8 cellular contexts compared by ENCODE assay signal in the genomic region with DNA sequence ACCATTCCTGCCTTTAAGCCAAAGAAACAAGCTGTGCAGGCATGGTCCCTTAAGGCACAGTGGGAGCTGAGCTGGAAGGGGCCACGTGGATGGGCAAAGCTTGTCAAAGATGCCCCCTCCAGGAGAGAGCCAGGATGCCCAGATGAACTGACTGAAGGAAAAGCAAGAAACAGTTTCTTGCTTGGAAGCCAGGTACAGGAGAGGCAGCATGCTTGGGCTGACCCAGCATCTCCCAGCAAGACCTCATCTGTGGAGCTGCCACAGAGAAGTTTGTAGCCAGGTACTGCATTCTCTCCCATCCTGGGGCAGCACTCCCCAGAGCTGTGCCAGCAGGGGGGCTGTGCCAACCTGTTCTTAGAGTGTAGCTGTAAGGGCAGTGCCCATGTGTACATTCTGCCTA. TPM values are rescaled to one million over a fixed set of nuclear protein-coding genes. Genes with fewer than 3 reads are reported as not detected.
DNase-seq lines count a peak whose midpoint lies in the region; ATAC-seq and TF ChIP-seq lines count a peak whose summit lies in the region.

No MANE protein-coding gene starts in this region.

- no peak overlapping the region for H4K8ac ChIP-seq in mesenchymal stem cell (ENCODE audit: low read length)

- peak overlapping the region; percentile 81 for H3K4me2 ChIP-seq in mesenchymal stem cell (ENCODE audit: low read length, poor library complexity, severe bottlenecking)

- 77% methylated on average over 1 of the region's 1 CpG for WGBS in mesenchymal stem cell
- WGBS in transverse colon (ENCODE audit: low coverage in 1 of 2), 2 donors = 45% methylated on average over 1 of the region's 1 CpG; no CpG with 5 or more reads in 1 of the 2 donors

- H3K4me3 ChIP-seq in mesenchymal stem cell (ENCODE audit: insufficient read depth in 1 of 2, low read depth in 1 of 2, low read length in 2 of 2) = peak overlapping the region in 1 of 2 experiments; percentile 95
- H3K4me3 ChIP-seq in transverse colon = peak overlapping the region in 1 of 4 donors; percentile 60

- peak overlapping the region in 1 of 2 experiments; percentile 34 for H3K23ac ChIP-seq in mesenchymal stem cell (ENCODE audit: low read length in 2 of 2)

- no peak for ATAC-seq in activated T-cell treated with anti-CD3 and anti-CD28 coated beads, Interleukin-2, amount 50 U/mL, for 72 hours (replicated peaks in 1 of 2)
- no peak for ATAC-seq in GM21825 (IDR thresholded peaks at IDR 0.05; ENCODE audit: unreplicated experiment)

- no peak overlapping the region for H2BK5ac ChIP-seq in mesenchymal stem cell (ENCODE audit: low read depth, low read length, poor library complexity, severe bottlenecking)

- peak overlapping the region; percentile 98 for H3K9ac ChIP-seq in mesenchymal stem cell (ENCODE audit: low read length)

- H3K79me1 ChIP-seq in mesenchymal stem cell (replicated peaks; ENCODE audit: low read length, poor library complexity, severe bottlenecking) = peaks cover 12% of the 10 kb centered on the region

- peaks cover 46% of the 10 kb centered on the region for H3K4me1 Mint-ChIP-seq in activated T-cell treated with anti-CD3 and anti-CD28 coated beads, Interleukin-2, amount 50 U/mL, for 72 hours (ENCODE audit: low read depth)

- TF ChIP-seq CTCF in transverse colon (IDR thresholded peaks at IDR 0.05) = no peak

- peak overlapping the region; percentile 97 for H3K27ac Mint-ChIP-seq in activated T-cell treated with anti-CD3 and anti-CD28 coated beads, Interleukin-2, amount 50 U/mL, for 72 hours

- TF ChIP-seq EP300 in transverse colon (IDR thresholded peaks at IDR 0.05; ENCODE audit: low read depth) = no peak

- H3K18ac ChIP-seq in mesenchymal stem cell (ENCODE audit: low read depth in 1 of 2, low read length in 2 of 2) = peak overlapping the region in 1 of 2 experiments; percentile 55

- no peak for DNase-seq in activated T-cell treated with anti-CD3 and anti-CD28 coated beads, Interleukin-2, amount 50 U/mL, for 72 hours
- no peak for DNase-seq in activated T-cell treated with anti-CD3 and anti-CD28 coated beads, Interleukin-2, amount 50 U/mL, for 1 hour
- peak; percentile 31 for DNase-seq in astrocyte of the hippocampus (ENCODE audit: low read depth, low spot score)
- no peak for DNase-seq in mesenchymal stem cell
- no peak for DNase-seq in transverse colon
- DNase-seq in stimulated activated naive CD4-positive, alpha-beta T cell (lab: John Stamatoyannopoulos, UW) = no peak
- no peak for DNase-seq in GDM1 (lab: John Stamatoyannopoulos, UW)

- peaks cover 7 to 9% of the 10 kb centered on the region in 2 donors for H3K36me3 Mint-ChIP-seq in activated T-cell treated with anti-CD3 and anti-CD28 coated beads, Interleukin-2, amount 50 U/mL, for 72 hours (ENCODE audit: insufficient read depth in 2 of 2)

- peak overlapping the region; percentile 99 for H3K27ac ChIP-seq in mesenchymal stem cell (ENCODE audit: low read length, poor library complexity, severe bottlenecking)
- H3K27ac ChIP-seq in transverse colon = peak overlapping the region; percentile 96 to 100 (median 100)

- peak overlapping the region; percentile 17 to 80 for H3K4ac ChIP-seq in mesenchymal stem cell (ENCODE audit: low read depth in 1 of 2, low read length in 2 of 2)

- H3K4me3 Mint-ChIP-seq in activated T-cell treated with anti-CD3 and anti-CD28 coated beads, Interleukin-2, amount 50 U/mL, for 72 hours = peak overlapping the region; percentile 92

- in situ Hi-C loops in transverse colon (cut with MboI; ENCODE audit: low pct_ligation_motif_present in 1 of 4, low pct_unique_long_range_greater_than_20kb in 1 of 4, low sequenced_read_pairs in 3 of 4) = no loop called here

- no peaks in the 10 kb centered on the region for H3K27me3 Mint-ChIP-seq in activated T-cell treated with anti-CD3 and anti-CD28 coated beads, Interleukin-2, amount 50 U/mL, for 72 hours (ENCODE audit: low read depth)

- peaks cover 0 to 15% of the 10 kb centered on the region in 2 experiments for H3K27me3 ChIP-seq in mesenchymal stem cell (ENCODE audit: control insufficient read depth in 1 of 2, insufficient read depth in 1 of 2, low read length in 2 of 2)
- H3K27me3 ChIP-seq in transverse colon = no peaks in the 10 kb centered on the region

- H2AFZ ChIP-seq in mesenchymal stem cell (ENCODE audit: low read depth, low read length) = no peak overlapping the region

- H2BK12ac ChIP-seq in mesenchymal stem cell (ENCODE audit: low read length in 2 of 2) = peak overlapping the region; percentile 35 to 97

- no peak overlapping the region for H2BK120ac ChIP-seq in mesenchymal stem cell (ENCODE audit: low read depth, low read length)

- intact Hi-C loops in transverse colon (cut with DNase I; ENCODE audit: low total_unique reads) = no loop called here

- H2BK15ac ChIP-seq in mesenchymal stem cell (ENCODE audit: low read depth, poor library complexity, severe bottlenecking) = no peak overlapping the region

- peak overlapping the region; percentile 55 for H2AK5ac ChIP-seq in mesenchymal stem cell (ENCODE audit: low read length, severe bottlenecking)

- H3K9me3 Mint-ChIP-seq in activated T-cell treated with anti-CD3 and anti-CD28 coated beads, Interleukin-2, amount 50 U/mL, for 72 hours = no peaks in the 10 kb centered on the region

- no peak for TF ChIP-seq POLR2A in transverse colon (IDR thresholded peaks at IDR 0.05)

- no peak overlapping the region for H4K91ac ChIP-seq in mesenchymal stem cell (ENCODE audit: low read length)

- H3K9me3 ChIP-seq in mesenchymal stem cell (ENCODE audit: control insufficient read depth, low read length) = no peaks in the 10 kb centered on the region
- H3K9me3 ChIP-seq in transverse colon = no peaks in the 10 kb centered on the region

- H3K4me1 ChIP-seq in mesenchymal stem cell (ENCODE audit: control insufficient read depth, insufficient read depth, low read depth, low read length) (peaks cover 34% of the 10 kb centered on the region), transverse colon (peaks cover 12 to 88% (median 63%) of the 10 kb centered on the region in 4 donors)

- H3K36me3 ChIP-seq in mesenchymal stem cell (ENCODE audit: control insufficient read depth in 1 of 2, insufficient read depth in 2 of 2, low read depth in 1 of 2, low read length in 2 of 2) (peaks cover 15 to 26% of the 10 kb centered on the region in 2 experiments), transverse colon (peaks cover 0 to 23% (median 6%) of the 10 kb centered on the region in 4 donors)

- peak overlapping the region in 1 of 2 experiments; percentile 46 for H3K14ac ChIP-seq in mesenchymal stem cell (ENCODE audit: low read length in 2 of 2)

RNA-seq across cellular contexts. Expression of a gene that starts 1.3 kb away (rescaled TPM):
- total RNA-seq in activated T-cell treated with anti-CD3 and anti-CD28 coated beads, Interleukin-2, amount 50 U/mL, for 72 hours = 10 to 100 TPM; 65.0 to 66.3 TPM
- 41.0 TPM for polyA plus RNA-seq in mesenchymal stem cell (2013, experiment 1 of 2)
- 42.4 TPM for polyA plus RNA-seq in mesenchymal stem cell (2013, experiment 2 of 2)
- total RNA-seq in transverse colon = 100 to 1,000 TPM in 1 of 4 donors, 10 to 100 TPM in 2, 1 to 10 TPM in 1; 5.2 to 199 (median 44.4) TPM

RNA-seq across cellular contexts. Expression of a gene that starts 6.0 kb away (rescaled TPM):
- total RNA-seq in activated T-cell treated with anti-CD3 and anti-CD28 coated beads, Interleukin-2, amount 50 U/mL, for 72 hours = 10 to 100 TPM; 49.4 to 58.9 TPM
- 176 TPM for polyA plus RNA-seq in mesenchymal stem cell (2013, experiment 1 of 2)
- polyA plus RNA-seq in mesenchymal stem cell (2013, experiment 2 of 2) = 182 TPM
- total RNA-seq in transverse colon = 100 to 1,000 TPM in 1 of 4 donors, 10 to 100 TPM in 2, 1 to 10 TPM in 1; 7.2 to 130 (median 62.6) TPM

RNA-seq across cellular contexts. Expression of a gene that starts 6.6 kb away (rescaled TPM):
- 1 to 10 TPM in 1 of 2 donors, under 1 TPM in 1; 1.00 to 1.4 TPM for total RNA-seq in activated T-cell treated with anti-CD3 and anti-CD28 coated beads, Interleukin-2, amount 50 U/mL, for 72 hours
- 0.62 TPM for polyA plus RNA-seq in mesenchymal stem cell (2013, experiment 1 of 2)
- 0.53 TPM for polyA plus RNA-seq in mesenchymal stem cell (2013, experiment 2 of 2)
- total RNA-seq in transverse colon = 100 to 1,000 TPM in 1 of 4 donors, 10 to 100 TPM in 3; 18.5 to 108 (median 62.7) TPM

RNA-seq across cellular contexts. Expression of a gene that starts 38.8 kb away (rescaled TPM):
- 100 to 1,000 TPM; 199 to 203 TPM for total RNA-seq in activated T-cell treated with anti-CD3 and anti-CD28 coated beads, Interleukin-2, amount 50 U/mL, for 72 hours
- polyA plus RNA-seq in mesenchymal stem cell (2013, experiment 1 of 2) = 350 TPM
- 358 TPM for polyA plus RNA-seq in mesenchymal stem cell (2013, experiment 2 of 2)
- total RNA-seq in transverse colon = 100 to 1,000 TPM; 106 to 240 (median 131) TPM

RNA-seq across cellular contexts. Expression of a gene that starts 39.3 kb away (rescaled TPM):
- 1 to 10 TPM; 8.6 to 9.8 TPM for total RNA-seq in activated T-cell treated with anti-CD3 and anti-CD28 coated beads, Interleukin-2, amount 50 U/mL, for 72 hours
- polyA plus RNA-seq in mesenchymal stem cell (2013, experiment 1 of 2) = 7.1 TPM
- 6.5 TPM for polyA plus RNA-seq in mesenchymal stem cell (2013, experiment 2 of 2)
- under 1 TPM in 2 of 4 donors, not detected in 2; 0.41 to 0.48 TPM for total RNA-seq in transverse colon

Comparison
In these comparisons a context has a peak if more than half of its experiments do, and no peak if none do; other contexts are left out.
1. RNA of a gene that starts 6.6 kb away (total RNA-seq): 18.5 to 108 TPM in transverse colon; 1.00 to 1.4 TPM in activated T-cell treated with anti-CD3 and anti-CD28 coated beads, Interleukin-2, amount 50 U/mL, for 72 hours; every median in the first group is over 4 times any median in the second.